Comparison of ENCODE assay signal across 19 cellular contexts in genomic region chr14:101037021-101037817, GRCh38.
"Had no signal": no experiment of that assay in that cellular context is flagged by ENCODE, and none has a peak within 500 bp of the region (broad histone marks: within the 10 kb centered on the region; RNA-seq: fewer than 3 reads in every experiment).

No MANE protein-coding gene starts in this region.

- H3K4me1 Mint-ChIP-seq: activated naive CD8-positive, alpha-beta T cell treated with anti-CD3 and anti-CD28 coated beads, Interleukin-2, amount 10 ng/mL, durations not matched to agents 7 days and 5 days; stimulated activated naive B cell treated with anti-CD40 and anti-IgM and Interleukin-4, amounts not matched to agents 10 μg/mL and 1 μg/mL and 100 μg/mL, for 72 hours had no signal

- H3K9me3 Mint-ChIP-seq: activated CD8-positive, alpha-beta T cell treated with anti-CD3 and anti-CD28 coated beads for 36 hours; activated naive CD8-positive, alpha-beta T cell treated with anti-CD3 and anti-CD28 coated beads, Interleukin-2, amount 10 ng/mL, durations not matched to agents 7 days and 5 days; activated T-cell treated with anti-CD3 and anti-CD28 coated beads, Interleukin-2, amount 50 U/mL, for 24 hours; endodermal cell; stimulated activated naive B cell treated with anti-CD40 and anti-IgM and Interleukin-4, amounts not matched to agents 10 μg/mL and 1 μg/mL and 100 μg/mL, for 72 hours had no signal

- ATAC-seq: activated CD8-positive, alpha-beta T cell treated with anti-CD3 and anti-CD28 coated beads for 36 hours; foreskin keratinocyte; left lobe of liver; stimulated activated naive B cell treated with anti-CD40 and anti-IgM and Interleukin-4, amounts not matched to agents 10 μg/mL and 1 μg/mL and 100 μg/mL, for 72 hours had no signal

- H3K27me3 ChIP-seq: cardiac muscle cell, foreskin keratinocyte, hepatocyte, neutrophil, tibial nerve, vagina had no signal

- H3K4me1 ChIP-seq: foreskin keratinocyte, parathyroid adenoma, tibial nerve, vagina had no signal

- H3K4me3 ChIP-seq: cardiac muscle cell, hepatocyte, tibial nerve, vagina had no signal

- H3K36me3 Mint-ChIP-seq: activated naive CD8-positive, alpha-beta T cell treated with anti-CD3 and anti-CD28 coated beads, Interleukin-2, amount 10 ng/mL, durations not matched to agents 7 days and 5 days; stimulated activated naive B cell treated with anti-CD40 and anti-IgM and Interleukin-4, amounts not matched to agents 10 μg/mL and 1 μg/mL and 100 μg/mL, for 72 hours had no signal

- DNase-seq: activated CD4-positive, alpha-beta T cell treated with anti-CD3 and anti-CD28 coated beads for 48 hours; activated CD4-positive, CD25-positive, alpha-beta regulatory T cell; activated CD8-positive, alpha-beta T cell treated with anti-CD3 and anti-CD28 coated beads for 36 hours; activated naive CD8-positive, alpha-beta T cell treated with anti-CD3 and anti-CD28 coated beads, Interleukin-2, amount 10 ng/mL, durations not matched to agents 7 days and 5 days; activated T-cell treated with anti-CD3 and anti-CD28 coated beads, Interleukin-2, amount 50 U/mL, for 24 hours; amygdala; endodermal cell; foreskin keratinocyte; stimulated activated naive B cell treated with anti-CD40 and anti-IgM and Interleukin-4, amounts not matched to agents 10 μg/mL and 1 μg/mL and 100 μg/mL, for 72 hours; T-helper 1 cell; T-helper 9 cell had no signal

- H3K27me3 Mint-ChIP-seq: activated CD8-positive, alpha-beta T cell treated with anti-CD3 and anti-CD28 coated beads for 36 hours; activated naive CD8-positive, alpha-beta T cell treated with anti-CD3 and anti-CD28 coated beads, Interleukin-2, amount 10 ng/mL, durations not matched to agents 7 days and 5 days; stimulated activated naive B cell treated with anti-CD40 and anti-IgM and Interleukin-4, amounts not matched to agents 10 μg/mL and 1 μg/mL and 100 μg/mL, for 72 hours had no signal

- H3K36me3 ChIP-seq: cardiac muscle cell, neutrophil, vagina had no signal

- H3K9me3 ChIP-seq: neutrophil, tibial nerve, vagina had no signal

- H3K27ac Mint-ChIP-seq: activated CD8-positive, alpha-beta T cell treated with anti-CD3 and anti-CD28 coated beads for 36 hours; activated naive CD8-positive, alpha-beta T cell treated with anti-CD3 and anti-CD28 coated beads, Interleukin-2, amount 10 ng/mL, durations not matched to agents 7 days and 5 days; activated T-cell treated with anti-CD3 and anti-CD28 coated beads, Interleukin-2, amount 50 U/mL, for 24 hours; endodermal cell; stimulated activated naive B cell treated with anti-CD40 and anti-IgM and Interleukin-4, amounts not matched to agents 10 μg/mL and 1 μg/mL and 100 μg/mL, for 72 hours had no signal

- H3K27ac ChIP-seq: cardiac muscle cell, epithelial cell of prostate, foreskin keratinocyte, hepatocyte, neutrophil, parathyroid adenoma, tibial nerve, vagina had no signal

- H3K4me3 Mint-ChIP-seq: activated CD8-positive, alpha-beta T cell treated with anti-CD3 and anti-CD28 coated beads for 36 hours; activated naive CD8-positive, alpha-beta T cell treated with anti-CD3 and anti-CD28 coated beads, Interleukin-2, amount 10 ng/mL, durations not matched to agents 7 days and 5 days; activated T-cell treated with anti-CD3 and anti-CD28 coated beads, Interleukin-2, amount 50 U/mL, for 24 hours; endodermal cell; stimulated activated naive B cell treated with anti-CD40 and anti-IgM and Interleukin-4, amounts not matched to agents 10 μg/mL and 1 μg/mL and 100 μg/mL, for 72 hours had no signal
